Comparison of ENCODE assay signal across 19 cellular contexts in genomic region chr7:22876986-22877729, GRCh38.
"Had no signal": no experiment of that assay in that cellular context is flagged by ENCODE, and none has a peak within 500 bp of the region (broad histone marks: within the 10 kb centered on the region; RNA-seq: fewer than 3 reads in every experiment).

No MANE protein-coding gene starts in this region.

- DNase-seq: activated gamma-delta T cell treated with Interleukin-2 at 50 U/mL for 16 hours; activated T-cell treated with anti-CD3 and anti-CD28 coated beads, Interleukin-2, amount 50 U/mL, for 1 hour; anterior cingulate cortex; body of pancreas; cortex of kidney; immature natural killer cell; left ventricle myocardium inferior; natural killer cell; stimulated activated CD4-positive, alpha-beta T cell treated with anti-CD3 and anti-CD28 coated beads, Interleukin-12 subunit alpha, Interleukin-12 subunit beta, amount 100 ng/mL, for 4 hours; stimulated activated CD4-positive, alpha-beta T cell treated with anti-CD3 and anti-CD28 coated beads, Interleukin-4, amount 100 ng/mL, for 4 hours; substantia nigra; T-helper 9 cell; thyroid gland; upper lobe of right lung had no signal

- H3K9me3 ChIP-seq: body of pancreas, left ventricle myocardium inferior, prostate gland, thyroid gland, upper lobe of right lung had no signal

- H3K4me1 ChIP-seq: body of pancreas, prostate gland, thyroid gland, upper lobe of right lung had no signal

- H3K36me3 ChIP-seq: cardiac muscle cell, left ventricle myocardium inferior, prostate gland, thyroid gland, upper lobe of right lung had no signal

- H3K27me3 ChIP-seq: body of pancreas, cardiac muscle cell, hepatocyte, thyroid gland, upper lobe of right lung had no signal

- H3K4me3 ChIP-seq: body of pancreas, cardiac muscle cell, hepatocyte, left ventricle myocardium inferior, prostate gland, thyroid gland, upper lobe of right lung had no signal

- ATAC-seq: body of pancreas, natural killer cell, upper lobe of right lung, WTC11 had no signal

- H3K27ac ChIP-seq: body of pancreas, cardiac muscle cell, epithelial cell of prostate, hepatocyte, left ventricle myocardium inferior, prostate gland, thyroid gland, upper lobe of right lung had no signal
